Comparison of ENCODE assay signal across 8 cellular contexts in the genomic region with DNA sequence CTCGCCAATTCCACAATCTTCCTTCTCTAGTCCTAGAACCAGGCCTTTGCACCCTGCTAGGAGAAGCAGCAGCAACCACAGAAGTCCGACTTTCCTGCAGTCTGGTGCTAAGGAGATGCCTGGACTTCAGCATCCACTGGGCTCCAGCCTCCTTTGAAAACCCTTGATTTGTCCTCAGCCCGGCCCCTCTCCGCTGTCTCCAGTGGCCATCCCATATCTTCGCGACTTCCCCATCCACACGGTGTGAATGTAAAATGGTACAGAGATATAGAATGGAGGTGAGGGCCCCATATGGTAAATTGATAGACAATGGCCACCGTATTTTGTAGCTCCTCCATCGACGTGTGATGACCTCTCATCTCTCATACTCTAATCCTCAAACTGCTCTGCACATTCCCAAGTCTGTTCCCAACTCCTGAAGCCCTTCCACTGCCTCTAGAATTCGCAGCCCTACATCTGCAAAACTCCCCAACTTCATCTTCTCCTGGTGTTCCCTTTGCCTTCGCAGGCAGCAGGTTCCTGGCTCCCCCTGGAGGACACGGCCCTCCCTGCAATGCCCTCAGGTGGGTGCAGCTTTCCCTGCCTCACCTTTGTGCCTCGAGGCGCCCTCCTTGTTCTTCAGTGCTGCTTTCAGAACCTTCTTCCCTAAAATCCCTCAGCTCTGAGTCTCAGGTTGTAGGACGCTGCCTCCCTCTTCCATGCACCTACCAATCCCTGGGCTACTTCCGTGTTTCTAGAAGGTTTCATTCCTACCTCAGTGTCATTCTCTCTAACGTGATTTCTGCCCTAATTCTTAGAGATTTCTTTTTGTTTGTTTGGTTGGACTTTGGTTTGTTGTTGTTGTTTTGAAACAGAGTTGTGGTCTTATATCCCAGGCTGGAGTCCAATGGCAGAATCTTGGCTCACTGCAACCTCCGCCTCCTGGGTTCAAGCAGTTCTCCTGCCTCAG. TPM values are rescaled to one million over a fixed set of nuclear protein-coding genes. Genes with fewer than 3 reads are reported as not detected.
DNase-seq lines count a peak whose midpoint lies in the region; ATAC-seq and TF ChIP-seq lines count a peak whose summit lies in the region.

No MANE protein-coding gene starts in this region.

- H3K36me3 Mint-ChIP-seq in CD14-positive monocyte, result no peaks in the 10 kb centered on the region
- H3K36me3 Mint-ChIP-seq in activated naive CD8-positive, alpha-beta T cell, result no peaks in the 10 kb centered on the region

- TF ChIP-seq CTCF in CD14-positive monocyte (IDR thresholded peaks at IDR 0.05) (peak; percentile 70), HFF-Myc (IDR thresholded peaks at IDR 0.05; ENCODE audit: low read depth, low read length, missing control alignments) (peak; percentile 90)

- H3K9me3 Mint-ChIP-seq in CD14-positive monocyte, result peaks cover 5 to 13% (median 9%) of the 10 kb centered on the region in 7 donors
- no peaks in the 10 kb centered on the region for H3K9me3 Mint-ChIP-seq in activated naive CD8-positive, alpha-beta T cell (ENCODE audit: low read depth)

- H3K4me1 Mint-ChIP-seq in CD14-positive monocyte, result peaks cover 16% of the 10 kb centered on the region
- peaks cover 12% of the 10 kb centered on the region for H3K4me1 Mint-ChIP-seq in activated naive CD8-positive, alpha-beta T cell (ENCODE audit: low read depth)

- peak overlapping the region in 1 of 2 donors; percentile 33 for H3K4me3 Mint-ChIP-seq in CD14-positive monocyte
- H3K4me3 Mint-ChIP-seq in activated naive CD8-positive, alpha-beta T cell, result no peak overlapping the region

- intact Hi-C loops in CD14-positive monocyte (cut with micrococcal nuclease), result loop anchor here (2.0 to 5.0 kb wide), 2 partner anchors 59 to 61 kb away; no protein-coding TSS in a partner anchor

- H3K27ac Mint-ChIP-seq in CD14-positive monocyte, result no peak overlapping the region
- H3K27ac Mint-ChIP-seq in activated naive CD8-positive, alpha-beta T cell, result peak overlapping the region; percentile 41

- DNase-seq in CD14-positive monocyte (ENCODE audit: low spot score) (no peak), HFF-Myc (ENCODE audit: extremely low read depth, low read depth) (no peak), T follicular helper cell (ENCODE audit: low read depth) (peak; percentile 67), hepatic stellate cell (ENCODE audit: low spot score) (peak; percentile 48), DMS153 treated with DMSO at 0.1 percent for 48 hours (lab: John Stamatoyannopoulos, UW; ENCODE audit: unreplicated experiment) (no peak)
- DNase-seq in stimulated activated CD4-positive, alpha-beta T cell treated with anti-CD3 and anti-CD28 coated beads, Interleukin-15, amount 100 ng/mL, for 24 hours, result peak; percentile 84

- no peak overlapping the region for H3K4me3 ChIP-seq in HFF-Myc (replicated peaks; ENCODE audit: low read depth, low read length)

- H3K27me3 Mint-ChIP-seq in CD14-positive monocyte (ENCODE audit: low read depth in 3 of 3), result peaks cover 7 to 8% (median 8%) of the 10 kb centered on the region in 3 donors
- peaks cover 16% of the 10 kb centered on the region for H3K27me3 Mint-ChIP-seq in activated naive CD8-positive, alpha-beta T cell

- no peak for ATAC-seq in HG03354 (IDR thresholded peaks at IDR 0.05; ENCODE audit: poor library complexity, severe bottlenecking, unreplicated experiment)

RNA-seq across cellular contexts. Expression of a gene that starts 36.7 kb away (rescaled TPM):
- 1,000 to 10,000 TPM; 1,396 to 1,453 TPM for polyA plus RNA-seq in CD14-positive monocyte

RNA-seq across cellular contexts. Expression of a gene that starts 50.1 kb away (rescaled TPM):
- 1 to 10 TPM; 3.7 to 6.8 TPM for polyA plus RNA-seq in CD14-positive monocyte

Comparison
In these comparisons a context has a peak if more than half of its experiments do, and no peak if none do; other contexts are left out.
1. DNase-seq: peak in T follicular helper cell (single experiment), hepatic stellate cell (single experiment) and stimulated activated CD4-positive, alpha-beta T cell treated with anti-CD3 and anti-CD28 coated beads, Interleukin-15, amount 100 ng/mL, for 24 hours (single experiment); none in CD14-positive monocyte (single experiment), HFF-Myc (single experiment) and DMS153 treated with DMSO at 0.1 percent for 48 hours (single experiment).